33 cellular contexts compared by ENCODE assay signal in genomic region chr19:31911577-31911976, GRCh38.
"Had no signal": no experiment of that assay in that cellular context is flagged by ENCODE, and none has a peak within 500 bp of the region (broad histone marks: within the 10 kb centered on the region; RNA-seq: fewer than 3 reads in every experiment).

No MANE protein-coding gene starts in this region.

- H3K9me3 ChIP-seq: adrenal gland, ascending aorta, body of pancreas, breast epithelium had no signal

- H3K4me1 ChIP-seq: ascending aorta, body of pancreas, breast epithelium had no signal

- H3K4me3 ChIP-seq: adrenal gland, ascending aorta, body of pancreas, breast epithelium, cardiac muscle cell had no signal

- ATAC-seq: activated naive CD4-positive, alpha-beta T cell treated with anti-CD3 and anti-CD28 coated beads, Interleukin-2, amount 50 U/mL, for 72 hours; activated naive CD8-positive, alpha-beta T cell treated with anti-CD3 and anti-CD28 coated beads, Interleukin-2, amount 50 U/mL, for 24 hours; activated T-cell treated with anti-CD3 and anti-CD28 coated beads, Interleukin-2, amount 50 U/mL, for 4 hours; activated T-cell treated with anti-CD3 and anti-CD28 coated beads, Interleukin-2, amount 50 U/mL, for 72 hours; activated T-helper 17 cell treated with anti-CD3 and anti-CD28 coated beads, Interleukin-2, amount 50 U/mL, for 72 hours; body of pancreas had no signal

- H3K27me3 ChIP-seq: adrenal gland, ascending aorta, body of pancreas, brain microvascular endothelial cell, breast epithelium, cardiac muscle cell had no signal

- H3K36me3 ChIP-seq: adrenal gland, ascending aorta, brain microvascular endothelial cell, breast epithelium, cardiac muscle cell had no signal

- DNase-seq: activated effector memory CD4-positive, alpha-beta T cell treated with anti-CD3 and anti-CD28 coated beads, Interleukin-2, amount 50 U/mL, for 16 hours; activated effector memory CD4-positive, alpha-beta T cell treated with Interleukin-2 at 50 U/mL for 16 hours; activated gamma-delta T cell treated with Interleukin-2 at 50 U/mL for 16 hours; activated naive CD4-positive, alpha-beta T cell; activated naive CD4-positive, alpha-beta T cell treated with anti-CD3 and anti-CD28 coated beads for 36 hours; activated naive CD4-positive, alpha-beta T cell treated with anti-CD3 and anti-CD28 coated beads, Interleukin-2, amount 10 ng/mL, durations not matched to agents 7 days and 5 days; activated naive CD4-positive, alpha-beta T cell treated with anti-CD3 and anti-CD28 coated beads, Interleukin-2, amount 50 U/mL, for 16 hours; activated naive CD4-positive, alpha-beta T cell treated with Interleukin-2 at 50 U/mL for 16 hours; activated naive CD8-positive, alpha-beta T cell treated with anti-CD3 and anti-CD28 coated beads for 36 hours; activated naive CD8-positive, alpha-beta T cell treated with anti-CD3 and anti-CD28 coated beads, Interleukin-2, amount 10 ng/mL, durations not matched to agents 7 days and 5 days; activated naive CD8-positive, alpha-beta T cell treated with anti-CD3 and anti-CD28 coated beads, Interleukin-2, amount 50 U/mL, for 24 hours; activated T-cell treated with anti-CD3 and anti-CD28 coated beads, Interleukin-2, amount 50 U/mL, for 1 hour; activated T-cell treated with anti-CD3 and anti-CD28 coated beads, Interleukin-2, amount 50 U/mL, for 24 hours; activated T-cell treated with anti-CD3 and anti-CD28 coated beads, Interleukin-2, amount 50 U/mL, for 4 hours; activated T-cell treated with anti-CD3 and anti-CD28 coated beads, Interleukin-2, amount 50 U/mL, for 48 hours; activated T-cell treated with anti-CD3 and anti-CD28 coated beads, Interleukin-2, amount 50 U/mL, for 72 hours; adrenal gland; amniotic stem cell; amygdala; anterior cingulate cortex; aorta; body of pancreas; brain microvascular endothelial cell; caudate nucleus; central memory CD4-positive, alpha-beta T cell; cerebellar nuclear complex had no signal

- FAIRE-seq: astrocyte, bronchial epithelial cell had no signal

- H3K27ac ChIP-seq: adrenal gland, ascending aorta, body of pancreas, brain microvascular endothelial cell, breast epithelium, cardiac muscle cell had no signal
